In genomic region chr20:8749101-8749500, GRCh38 we compare ENCODE assay signal across 15 cellular contexts.
"Had no signal": no experiment of that assay in that cellular context is flagged by ENCODE, and none has a peak within 500 bp of the region (broad histone marks: within the 10 kb centered on the region; RNA-seq: fewer than 3 reads in every experiment).

No MANE protein-coding gene starts in this region.

- ATAC-seq: activated CD4-positive, CD25-positive, alpha-beta regulatory T cell treated with anti-CD3 and anti-CD28 coated beads, Interleukin-2, amount 50 U/mL, for 24 hours; natural killer cell treated with Interleukin-12 subunit alpha and Interleukin-12 subunit beta and Interleukin-15 and Interleukin-18, amount 100 ng/mL, for 72 hours had no signal

- H3K4me3 ChIP-seq: ascending aorta, cardiac muscle cell, dorsolateral prefrontal cortex, tibial nerve, vagina had no signal

- DNase-seq: activated naive CD4-positive, alpha-beta T cell; dorsolateral prefrontal cortex; endodermal cell; foreskin melanocyte; mesenchymal stem cell; retina; stimulated activated CD4-positive, alpha-beta T cell treated with anti-CD3 and anti-CD28 coated beads, Interleukin-4, amount 100 ng/mL, for 1 hour; stimulated activated naive CD4-positive, alpha-beta T cell; T1000 had no signal
